9 cellular contexts compared by ENCODE assay signal in genomic region chr10:69333205-69333604, GRCh38. TPM values are rescaled to one million over a fixed set of nuclear protein-coding genes. Genes with fewer than 3 reads are reported as not detected.
DNase-seq lines count a peak whose midpoint lies in the region; ATAC-seq and TF ChIP-seq lines count a peak whose summit lies in the region.
"Had no signal": no experiment of that assay in that cellular context is flagged by ENCODE, and none has a peak within 500 bp of the region (broad histone marks: within the 10 kb centered on the region; RNA-seq: fewer than 3 reads in every experiment).

No MANE protein-coding gene starts in this region.

- H3K36me3 ChIP-seq in Panc1 (ENCODE audit: control insufficient read depth, insufficient read depth, low read length) (no peaks in the 10 kb centered on the region), esophagus muscularis mucosa (peaks cover 0 to 14% (median 0%) of the 10 kb centered on the region in 4 donors)

- intact Hi-C loops in Panc1 (cut with micrococcal nuclease; ENCODE audit: unreplicated experiment) (no loop called here), esophagus muscularis mucosa (cut with DNase I) (loop anchor here (2.0 kb wide), 1 partner anchor 42 kb away; no protein-coding TSS in a partner anchor)

- in situ Hi-C loops in Panc1 (cut with HindIII; ENCODE audit: low pct_unique_long_range_greater_than_20kb, low sequenced_read_pairs) = no loop called here

- POLR2A ChIA-PET in Panc1 (lab: Charles Lee) = no interaction called here

- WGBS in esophagus muscularis mucosa = 51% methylated on average over 3 of the region's 3 CpGs

- CTCF ChIA-PET in Panc1 (lab: Charles Lee) = no interaction called here

- H3K27ac ChIP-seq in Panc1 (ENCODE audit: low read length) = no peak overlapping the region
- H3K27ac ChIP-seq in esophagus muscularis mucosa (replicated peaks in 1 of 4) = peak overlapping the region; percentile 73 to 88 (median 84)

- peak; percentile 74 for DNase-seq in AG08395 (ENCODE audit: low spot score)
- DNase-seq in Panc1 (ENCODE audit: low read depth, low spot score) = no peak
- DNase-seq in esophagus muscularis mucosa (ENCODE audit: extremely low spot score) = no peak
- DNase-seq in myocyte (ENCODE audit: low read depth) = peak; percentile 77
- DNase-seq in amygdala (lab: John Stamatoyannopoulos, UW) = no peak
- DNase-seq in omental fat pad (ENCODE audit: low spot score) = no peak
- no peak for DNase-seq in NCI-H345 (lab: John Stamatoyannopoulos, UW)
- DNase-seq: amniotic stem cell had no signal

- H3K27me3 ChIP-seq in Panc1 (ENCODE audit: control insufficient read depth, insufficient read depth, low read length) = no peaks in the 10 kb centered on the region
- H3K27me3 ChIP-seq in esophagus muscularis mucosa = no peaks in the 10 kb centered on the region

- TF ChIP-seq CTCF in Panc1 (IDR thresholded peaks at IDR 0.05) = no peak
- peak; percentile 38 to 62 (median 52) for TF ChIP-seq CTCF in esophagus muscularis mucosa (IDR thresholded peaks at IDR 0.05)
- TF ChIP-seq CTCF in omental fat pad (IDR thresholded peaks at IDR 0.05) = no peak

- H3K9me3 ChIP-seq in Panc1 (ENCODE audit: control insufficient read depth, insufficient read depth, low read depth, low read length) (no peaks in the 10 kb centered on the region), esophagus muscularis mucosa (no peaks in the 10 kb centered on the region)

- BruUV-seq in Panc1 (replicated peaks; lab: Mats Ljungman, UMichigan) = no TSS peak

- ATAC-seq in Panc1 = peak; percentile 37; the same call in 1 of the 2 replicates
- ATAC-seq in omental fat pad (ENCODE audit: low FRiP score) = no peak
- no peak for ATAC-seq in HG03442 (IDR thresholded peaks at IDR 0.05; ENCODE audit: unreplicated experiment)

- H3K4me3 ChIP-seq in Panc1 (ENCODE audit: low read depth in 2 of 2, low read length in 2 of 2) (no peak overlapping the region), esophagus muscularis mucosa (peak overlapping the region in 1 of 4 donors; percentile 5)

- peaks cover 14% of the 10 kb centered on the region for H3K4me1 ChIP-seq in Panc1 (ENCODE audit: control insufficient read depth, insufficient read depth, low read length)
- peaks cover 96 to 100% (median 99%) of the 10 kb centered on the region in 4 donors for H3K4me1 ChIP-seq in esophagus muscularis mucosa

- TF ChIP-seq EP300 in esophagus muscularis mucosa (IDR thresholded peaks at IDR 0.05) = no peak

- no peak for TF ChIP-seq POLR2A in esophagus muscularis mucosa (IDR thresholded peaks at IDR 0.05; ENCODE audit: low read depth)

RNA-seq across cellular contexts. Expression of gene HK1, which starts 54.9 kb away (rescaled TPM):
- total RNA-seq in Panc1 (2021; ENCODE audit: unreplicated experiment) (74.4 TPM), esophagus muscularis mucosa (100 to 1,000 TPM; 114 to 188 (median 151) TPM), myocyte (63.7 and 79.2 TPM in 2 replicates), omental fat pad (10 to 100 TPM; 38.0 to 93.2 (median 50.6) TPM)
- polyA plus RNA-seq in Panc1 (2012; ENCODE audit: insufficient read length) = 101 TPM
- 171 TPM for polyA plus RNA-seq in myocyte (2012)

Comparison
In these comparisons a context has a peak if more than half of its experiments do, and no peak if none do; other contexts are left out.
1. DNase-seq: peak in AG08395 (single experiment) and myocyte (single experiment); none in Panc1 (single experiment), esophagus muscularis mucosa (single experiment), amygdala (0 of 56), omental fat pad (single experiment) and NCI-H345 (single experiment).
2. CTCF ChIP-seq: peak in esophagus muscularis mucosa (3 of 3); none in Panc1 (single experiment) and omental fat pad (0 of 3).